8 cellular contexts compared by ENCODE assay signal in the genomic region with DNA sequence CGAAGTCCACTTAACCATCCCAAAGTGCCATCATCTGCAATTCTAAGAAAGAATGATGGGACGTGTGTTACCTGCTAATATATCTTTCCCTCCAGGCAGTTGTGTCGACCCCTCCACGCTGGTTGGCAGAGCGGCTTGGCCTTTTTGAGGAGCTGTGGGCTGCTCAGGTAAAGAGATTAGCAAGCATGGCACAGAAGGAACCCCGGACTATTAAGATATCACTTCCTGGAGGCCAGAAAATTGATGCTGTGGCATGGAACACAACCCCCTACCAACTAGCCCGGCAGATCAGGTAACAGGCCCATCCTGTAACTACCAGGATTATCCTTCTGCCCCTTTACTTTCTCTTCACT. TPM values are rescaled to one million over a fixed set of nuclear protein-coding genes. Genes with fewer than 3 reads are reported as not detected.
DNase-seq lines count a peak whose midpoint lies in the region; ATAC-seq and TF ChIP-seq lines count a peak whose summit lies in the region.

No MANE protein-coding gene starts in this region.

- no peaks in the 10 kb centered on the region for H4K20me1 ChIP-seq in GM23338 (replicated peaks; ENCODE audit: insufficient read depth)

- peaks cover 13% of the 10 kb centered on the region for H3K79me2 ChIP-seq in GM23338 (replicated peaks; ENCODE audit: insufficient read depth)

- H3K4me1 ChIP-seq in GM23338 (ENCODE audit: insufficient read depth): peaks cover 4% of the 10 kb centered on the region; the same call in 1 of the 2 replicates
- peaks cover 12 to 13% of the 10 kb centered on the region in 2 donors for H3K4me1 ChIP-seq in gastrocnemius medialis

- peaks cover 9% of the 10 kb centered on the region for H3K27me3 Mint-ChIP-seq in GM23338 (ENCODE audit: insufficient read depth, low read depth, poor library complexity)
- H3K27me3 Mint-ChIP-seq in T-helper 17 cell: no peaks in the 10 kb centered on the region

- H3K27ac Mint-ChIP-seq in GM23338 (peak overlapping the region; percentile 96), T-helper 17 cell (peak overlapping the region; percentile 99)

- H3K4me2 ChIP-seq in GM23338: peak overlapping the region; percentile 94

- peak overlapping the region; percentile 67 for H2AFZ ChIP-seq in GM23338

- H3F3A ChIP-seq in GM23338 (replicated peaks; ENCODE audit: low read depth): peaks cover 8% of the 10 kb centered on the region; the same call in 1 of the 2 replicates

- H3K27me3 ChIP-seq in GM23338 (ENCODE audit: insufficient read depth): no peaks in the 10 kb centered on the region
- no peaks in the 10 kb centered on the region for H3K27me3 ChIP-seq in gastrocnemius medialis

- H3K4me3 ChIP-seq in GM23338 (peak overlapping the region; percentile 79), fibroblast of villous mesenchyme (ENCODE audit: low read depth, low read length) (peak overlapping the region; percentile 97), gastrocnemius medialis (peak overlapping the region; percentile 79 to 96 (median 88))

- H3K36me3 Mint-ChIP-seq in GM23338 (ENCODE audit: low read depth) (peaks cover 33% of the 10 kb centered on the region), T-helper 17 cell (ENCODE audit: low read depth) (peaks cover 6% of the 10 kb centered on the region)

- H3K4me3 Mint-ChIP-seq in GM23338 (peak overlapping the region; percentile 98), T-helper 17 cell (peak overlapping the region; percentile 96)

- no peaks in the 10 kb centered on the region for H3K9me3 Mint-ChIP-seq in GM23338

- peaks cover 8% of the 10 kb centered on the region for H3K4me1 Mint-ChIP-seq in GM23338
- peaks cover 19% of the 10 kb centered on the region for H3K4me1 Mint-ChIP-seq in T-helper 17 cell

- H3K9me2 ChIP-seq in GM23338 (ENCODE audit: insufficient read depth): no peaks in the 10 kb centered on the region

- TF ChIP-seq POLR2A in gastrocnemius medialis (IDR thresholded peaks at IDR 0.05): no peak

- no peak for TF ChIP-seq CTCF in GM23338 (conservative IDR thresholded peaks at IDR 0.05; ENCODE audit: low read depth in 2 of 2)
- no peak for TF ChIP-seq CTCF in fibroblast of villous mesenchyme (IDR thresholded peaks at IDR 0.05; ENCODE audit: insufficient read depth, low read depth, low read length)
- TF ChIP-seq CTCF in gastrocnemius medialis (IDR thresholded peaks at IDR 0.05 in 4 of 5, conservative IDR thresholded peaks at IDR 0.05 in 1 of 5): no peak

- intact Hi-C loops in gastrocnemius medialis (cut with DNase I; ENCODE audit: low total_unique reads): loop anchor here (2.0 to 5.0 kb wide), 3 partner anchors 27 to 140 kb away; partner anchors contain the start of genes ENSA and FALEC

- in situ Hi-C loops in gastrocnemius medialis (cut with MboI; ENCODE audit: low sequenced_read_pairs in 4 of 4): no loop called here

- peaks cover 24% of the 10 kb centered on the region for H3K36me3 ChIP-seq in GM23338 (ENCODE audit: insufficient read depth)
- peaks cover 0 to 34% of the 10 kb centered on the region in 2 donors for H3K36me3 ChIP-seq in gastrocnemius medialis

- DNase-seq in GM23338 (ENCODE audit: low spot score) (peak; percentile 18), T-helper 17 cell (no peak), fibroblast of villous mesenchyme (ENCODE audit: low read depth) (no peak), gastrocnemius medialis (no peak), NCI-H2029 treated with DMSO at 0.1 percent for 48 hours (lab: John Stamatoyannopoulos, UW) (no peak), NCI-H128 (lab: John Stamatoyannopoulos, UW; ENCODE audit: unreplicated experiment) (no peak)
- no peak for DNase-seq in activated CD4-positive, alpha-beta T cell treated with anti-CD3 and anti-CD28 coated beads for 48 hours

- no peak for ATAC-seq in GM23338
- ATAC-seq in T-helper 17 cell: no peak
- ATAC-seq in gastrocnemius medialis: no peak
- ATAC-seq in HG03460 (IDR thresholded peaks at IDR 0.05; ENCODE audit: unreplicated experiment): no peak

- H3K9me3 ChIP-seq in T-helper 17 cell (ENCODE audit: control insufficient read depth, low read length, poor library complexity, severe bottlenecking) (no peaks in the 10 kb centered on the region), gastrocnemius medialis (no peaks in the 10 kb centered on the region)

- H3K27ac ChIP-seq in GM23338 (ENCODE audit: low read depth): peak overlapping the region; percentile 61
- peak overlapping the region; percentile 86 to 94 (median 88) for H3K27ac ChIP-seq in gastrocnemius medialis

TF ChIP-seq in GM23338, 12 proteins besides CTCF, POLR2A, EP300 and RAD21 (continues in another document):
- TF ChIP-seq ZNF114 (CRISPR knock-in tag; IDR thresholded peaks at IDR 0.05) (no peak), EZH2phosphoT487 (IDR thresholded peaks at IDR 0.05; ENCODE audit: unreplicated experiment) (no peak), POLR2AphosphoS5 (IDR thresholded peaks at IDR 0.05; ENCODE audit: low read depth) (no peak), NANOG (IDR thresholded peaks at IDR 0.05; ENCODE audit: borderline replicate concordance) (no peak), CREB1 (CRISPR knock-in tag; IDR thresholded peaks at IDR 0.05; ENCODE audit: low read depth) (no peak)
- TF ChIP-seq, protein P1, sequence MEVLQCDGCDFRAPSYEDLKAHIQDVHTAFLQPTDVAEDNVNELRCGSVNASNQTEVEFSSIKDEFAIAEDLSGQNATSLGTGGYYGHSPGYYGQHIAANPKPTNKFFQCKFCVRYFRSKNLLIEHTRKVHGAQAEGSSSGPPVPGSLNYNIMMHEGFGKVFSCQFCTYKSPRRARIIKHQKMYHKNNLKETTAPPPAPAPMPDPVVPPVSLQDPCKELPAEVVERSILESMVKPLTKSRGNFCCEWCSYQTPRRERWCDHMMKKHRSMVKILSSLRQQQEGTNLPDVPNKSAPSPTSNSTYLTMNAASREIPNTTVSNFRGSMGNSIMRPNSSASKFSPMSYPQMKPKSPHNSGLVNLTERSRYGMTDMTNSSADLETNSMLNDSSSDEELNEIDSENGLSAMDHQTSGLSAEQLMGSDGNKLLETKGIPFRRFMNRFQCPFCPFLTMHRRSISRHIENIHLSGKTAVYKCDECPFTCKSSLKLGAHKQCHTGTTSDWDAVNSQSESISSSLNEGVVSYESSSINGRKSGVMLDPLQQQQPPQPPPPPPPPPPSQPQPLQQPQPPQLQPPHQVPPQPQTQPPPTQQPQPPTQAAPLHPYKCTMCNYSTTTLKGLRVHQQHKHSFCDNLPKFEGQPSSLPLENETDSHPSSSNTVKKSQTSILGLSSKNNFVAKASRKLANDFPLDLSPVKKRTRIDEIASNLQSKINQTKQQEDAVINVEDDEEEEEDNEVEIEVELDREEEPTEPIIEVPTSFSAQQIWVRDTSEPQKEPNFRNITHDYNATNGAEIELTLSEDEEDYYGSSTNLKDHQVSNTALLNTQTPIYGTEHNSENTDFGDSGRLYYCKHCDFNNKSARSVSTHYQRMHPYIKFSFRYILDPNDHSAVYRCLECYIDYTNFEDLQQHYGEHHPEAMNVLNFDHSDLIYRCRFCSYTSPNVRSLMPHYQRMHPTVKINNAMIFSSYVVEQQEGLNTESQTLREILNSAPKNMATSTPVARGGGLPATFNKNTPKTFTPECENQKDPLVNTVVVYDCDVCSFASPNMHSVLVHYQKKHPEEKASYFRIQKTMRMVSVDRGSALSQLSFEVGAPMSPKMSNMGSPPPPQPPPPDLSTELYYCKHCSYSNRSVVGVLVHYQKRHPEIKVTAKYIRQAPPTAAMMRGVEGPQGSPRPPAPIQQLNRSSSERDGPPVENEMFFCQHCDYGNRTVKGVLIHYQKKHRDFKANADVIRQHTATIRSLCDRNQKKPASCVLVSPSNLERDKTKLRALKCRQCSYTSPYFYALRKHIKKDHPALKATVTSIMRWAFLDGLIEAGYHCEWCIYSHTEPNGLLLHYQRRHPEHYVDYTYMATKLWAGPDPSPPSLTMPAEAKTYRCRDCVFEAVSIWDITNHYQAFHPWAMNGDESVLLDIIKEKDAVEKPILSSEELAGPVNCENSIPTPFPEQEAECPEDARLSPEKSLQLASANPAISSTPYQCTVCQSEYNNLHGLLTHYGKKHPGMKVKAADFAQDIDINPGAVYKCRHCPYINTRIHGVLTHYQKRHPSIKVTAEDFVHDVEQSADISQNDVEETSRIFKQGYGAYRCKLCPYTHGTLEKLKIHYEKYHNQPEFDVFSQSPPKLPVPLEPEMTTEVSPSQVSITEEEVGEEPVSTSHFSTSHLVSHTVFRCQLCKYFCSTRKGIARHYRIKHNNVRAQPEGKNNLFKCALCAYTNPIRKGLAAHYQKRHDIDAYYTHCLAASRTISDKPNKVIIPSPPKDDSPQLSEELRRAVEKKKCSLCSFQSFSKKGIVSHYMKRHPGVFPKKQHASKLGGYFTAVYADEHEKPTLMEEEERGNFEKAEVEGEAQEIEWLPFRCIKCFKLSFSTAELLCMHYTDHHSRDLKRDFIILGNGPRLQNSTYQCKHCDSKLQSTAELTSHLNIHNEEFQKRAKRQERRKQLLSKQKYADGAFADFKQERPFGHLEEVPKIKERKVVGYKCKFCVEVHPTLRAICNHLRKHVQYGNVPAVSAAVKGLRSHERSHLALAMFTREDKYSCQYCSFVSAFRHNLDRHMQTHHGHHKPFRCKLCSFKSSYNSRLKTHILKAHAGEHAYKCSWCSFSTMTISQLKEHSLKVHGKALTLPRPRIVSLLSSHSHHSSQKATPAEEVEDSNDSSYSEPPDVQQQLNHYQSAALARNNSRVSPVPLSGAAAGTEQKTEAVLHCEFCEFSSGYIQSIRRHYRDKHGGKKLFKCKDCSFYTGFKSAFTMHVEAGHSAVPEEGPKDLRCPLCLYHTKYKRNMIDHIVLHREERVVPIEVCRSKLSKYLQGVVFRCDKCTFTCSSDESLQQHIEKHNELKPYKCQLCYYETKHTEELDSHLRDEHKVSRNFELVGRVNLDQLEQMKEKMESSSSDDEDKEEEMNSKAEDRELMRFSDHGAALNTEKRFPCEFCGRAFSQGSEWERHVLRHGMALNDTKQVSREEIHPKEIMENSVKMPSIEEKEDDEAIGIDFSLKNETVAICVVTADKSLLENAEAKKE (CRISPR knock-in tag; IDR thresholded peaks at IDR 0.05): no peak

RNA-seq across cellular contexts. Expression of gene TARS2, which starts 0.5 kb away (rescaled TPM):
- total RNA-seq in GM23338 (2014; rRNA removed; shearing (Covaris generic)): 27.1 and 28.4 TPM in 2 replicates
- 19.5 and 20.3 TPM in 2 replicates for polyA plus RNA-seq in GM23338 (2016; fragmentation: Nextera tagmentation; extraction: Ambion mirVana)
- total RNA-seq in T-helper 17 cell (10 to 100 TPM; 28.5 to 32.9 TPM), fibroblast of villous mesenchyme (17.3 and 18.4 TPM in 2 replicates), gastrocnemius medialis (10 to 100 TPM; 15.0 to 26.7 (median 18.4) TPM)

RNA-seq across cellular contexts. Expression of gene ECM1, which starts 20.2 kb away (rescaled TPM):
- total RNA-seq in GM23338 (2014; rRNA removed; shearing (Covaris generic)): 0.43 and 1.1 TPM in 2 replicates
- polyA plus RNA-seq in GM23338 (2016; fragmentation: Nextera tagmentation; extraction: Ambion mirVana): 0.30 and 0.74 TPM in 2 replicates
- total RNA-seq in T-helper 17 cell (under 1 TPM; 0.25 to 0.70 TPM), fibroblast of villous mesenchyme (20.3 and 24.5 TPM in 2 replicates), gastrocnemius medialis (1 to 10 TPM; 1.5 to 8.5 (median 5.6) TPM)

RNA-seq across cellular contexts. Expression of gene FALEC, which starts 27.8 kb away (rescaled TPM):
- not detected in 2 replicates for total RNA-seq in GM23338 (2014; rRNA removed; shearing (Covaris generic))
- polyA plus RNA-seq in GM23338 (2016; fragmentation: Nextera tagmentation; extraction: Ambion mirVana): 1.7 and 2.6 TPM in 2 replicates
- total RNA-seq in T-helper 17 cell: 1 to 10 TPM in 1 of 2 donors, not detected in 1; 1.1 TPM
- 0.64 and 1.3 TPM in 2 replicates for total RNA-seq in fibroblast of villous mesenchyme
- total RNA-seq in gastrocnemius medialis: not detected
